Comparison of ENCODE assay signal across 1 cellular context in the genomic region with DNA sequence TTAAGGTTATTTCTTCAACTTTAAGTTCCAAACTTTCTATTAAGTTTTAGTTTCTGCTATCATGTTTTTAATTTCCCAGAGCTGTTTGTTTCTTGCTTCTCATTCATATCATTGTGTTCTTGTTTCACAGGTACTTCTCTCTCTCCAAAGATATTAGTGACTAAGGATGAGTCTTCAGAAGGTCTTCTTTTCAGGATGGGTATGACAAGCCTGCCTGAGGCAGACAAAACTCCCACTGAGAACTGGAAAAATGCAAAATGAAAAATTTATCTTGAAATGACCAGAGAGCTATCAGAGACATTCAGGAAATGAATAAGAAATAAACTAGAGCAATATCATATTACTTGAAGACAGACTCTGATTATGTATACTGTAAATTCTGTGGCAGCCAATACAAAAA.
TF ChIP-seq lines count a peak whose summit lies in the region.

No MANE protein-coding gene starts in this region.

TF ChIP-seq in HepG2, 621 proteins besides CTCF, POLR2A, EP300 and RAD21 (continued from another document):
- TF ChIP-seq RFX1 (IDR thresholded peaks at IDR 0.05) (no peak), ISX (CRISPR knock-in tag; conservative IDR thresholded peaks at IDR 0.05) (no peak), ZNF850 (CRISPR knock-in tag; conservative IDR thresholded peaks at IDR 0.05) (no peak)
